In genomic region chr13:44917589-44918322, GRCh38 we compare ENCODE assay signal across 1 cellular context.
TF ChIP-seq lines count a peak whose summit lies in the region.

No MANE protein-coding gene starts in this region.

TF ChIP-seq in K562, 482 proteins besides CTCF, POLR2A, EP300 and RAD21 (continued from another document and continues in another):
- TF ChIP-seq SFPQ (IDR thresholded peaks at IDR 0.05; ENCODE audit: low read depth, low read length), result no peak
- peak; percentile 37; the same call in 1 of the 2 replicates for TF ChIP-seq ZBTB7A (IDR thresholded peaks at IDR 0.05; ENCODE audit: borderline replicate concordance, control insufficient read depth, low read depth, low read length)
- TF ChIP-seq RBM17 (IDR thresholded peaks at IDR 0.05; ENCODE audit: borderline replicate concordance, low read depth, low read length), result no peak
- peak; percentile 49; the same call in 1 of the 2 replicates for TF ChIP-seq GATAD2B (IDR thresholded peaks at IDR 0.05; ENCODE audit: borderline replicate concordance)
- TF ChIP-seq MCM2 (IDR thresholded peaks at IDR 0.05; ENCODE audit: low read depth), result no peak
- 0 out of 2 replicates have a peak, but pooled peaks have one; percentile 21 for TF ChIP-seq GMEB1 (CRISPR knock-in tag; IDR thresholded peaks at IDR 0.05)
- no peak for TF ChIP-seq SMARCA5 (IDR thresholded peaks at IDR 0.05)
- peak; percentile 30; the same call in 1 of the 2 replicates for TF ChIP-seq HMBOX1 (IDR thresholded peaks at IDR 0.05)
- no peak for TF ChIP-seq CREB1 (IDR thresholded peaks at IDR 0.05)
- TF ChIP-seq CREB1 (CRISPR knock-in tag; IDR thresholded peaks at IDR 0.05), result no peak
- TF ChIP-seq ZNF740 (CRISPR knock-in tag; IDR thresholded peaks at IDR 0.05), result no peak
- TF ChIP-seq ZNF740 (tag; IDR thresholded peaks at IDR 0.05), result no peak
- no peak for TF ChIP-seq PBX2 (CRISPR knock-in tag; IDR thresholded peaks at IDR 0.05; ENCODE audit: low read depth)
- no peak for TF ChIP-seq PBX2 (tag; conservative IDR thresholded peaks at IDR 0.05; ENCODE audit: low read depth)
- TF ChIP-seq NUFIP1 (IDR thresholded peaks at IDR 0.05; ENCODE audit: partially characterized antibody), result no peak
- no peak for TF ChIP-seq PTBP1 (IDR thresholded peaks at IDR 0.05; ENCODE audit: low read depth, low read length)
- TF ChIP-seq ZNF695 (CRISPR knock-in tag; IDR thresholded peaks at IDR 0.05), result no peak
- no peak for TF ChIP-seq ZNF146 (CRISPR knock-in tag; IDR thresholded peaks at IDR 0.05; ENCODE audit: unreplicated experiment)
- no peak for TF ChIP-seq WHSC1 (IDR thresholded peaks at IDR 0.05; ENCODE audit: low read length)
- TF ChIP-seq CBFA2T3 (IDR thresholded peaks at IDR 0.05), result peak; percentile 67
- TF ChIP-seq ZBTB26 (CRISPR knock-in tag; IDR thresholded peaks at IDR 0.05), result no peak
- peak; percentile 12 for TF ChIP-seq NEUROD1 (IDR thresholded peaks at IDR 0.05; ENCODE audit: borderline replicate concordance, low read depth, low read length, partially characterized antibody)
- no peak for TF ChIP-seq ZNF589 (CRISPR knock-in tag; IDR thresholded peaks at IDR 0.05; ENCODE audit: low read depth)
- no peak; the same call in 1 of the 2 replicates for TF ChIP-seq RAD51 (IDR thresholded peaks at IDR 0.05; ENCODE audit: borderline replicate concordance, low read depth)
- TF ChIP-seq FOXP4 (CRISPR knock-in tag; IDR thresholded peaks at IDR 0.05; ENCODE audit: borderline replicate concordance), result peak; percentile 96
- TF ChIP-seq CBFB (CRISPR knock-in tag; IDR thresholded peaks at IDR 0.05), result no peak
- TF ChIP-seq DLX4 (CRISPR knock-in tag; IDR thresholded peaks at IDR 0.05), result no peak
- peak; percentile 71; the same call in 1 of the 2 replicates for TF ChIP-seq RFX5 (IDR thresholded peaks at IDR 0.05; ENCODE audit: low read depth, low read length)
- TF ChIP-seq CHD2 (IDR thresholded peaks at IDR 0.05; ENCODE audit: low read depth, low read length), result peak; percentile 66; the same call in 1 of the 2 replicates
- no peak for TF ChIP-seq ZNF609 (CRISPR knock-in tag; IDR thresholded peaks at IDR 0.05; ENCODE audit: borderline replicate concordance)
- peak; percentile 94 for TF ChIP-seq FOXM1 (IDR thresholded peaks at IDR 0.05; ENCODE audit: low read depth)
- no peak for TF ChIP-seq FOXM1 (CRISPR knock-in tag; IDR thresholded peaks at IDR 0.05; ENCODE audit: low read depth)
- TF ChIP-seq ZNF263 (CRISPR knock-in tag; IDR thresholded peaks at IDR 0.05; ENCODE audit: borderline replicate concordance), result 0 out of 2 replicates have a peak, but pooled peaks have one; percentile 22
- no peak for TF ChIP-seq ZFP1 (CRISPR knock-in tag; IDR thresholded peaks at IDR 0.05)
- TF ChIP-seq BRF1 (IDR thresholded peaks at IDR 0.05; ENCODE audit: borderline replicate concordance, extremely low read depth, insufficient read length), result peak; percentile 43
- TF ChIP-seq SIX5 (IDR thresholded peaks at IDR 0.05; ENCODE audit: borderline replicate concordance in 1 of 2, insufficient read depth in 1 of 2, low read depth in 1 of 2, low read length in 2 of 2), result peak in 1 of 2 experiments; percentile 17; a peak in 1 of 4 replicates
- TF ChIP-seq SAFB2 (IDR thresholded peaks at IDR 0.05; ENCODE audit: borderline replicate concordance, low read depth, low read length, severe bottlenecking), result no peak
- TF ChIP-seq MITF (IDR thresholded peaks at IDR 0.05), result no peak
